Comparison of ENCODE assay signal across 12 cellular contexts in genomic region chr5:110105692-110106091, GRCh38.
DNase-seq lines count a peak whose midpoint lies in the region; ATAC-seq and TF ChIP-seq lines count a peak whose summit lies in the region.
"Had no signal": no experiment of that assay in that cellular context is flagged by ENCODE, and none has a peak within 500 bp of the region (broad histone marks: within the 10 kb centered on the region; RNA-seq: fewer than 3 reads in every experiment).

No MANE protein-coding gene starts in this region.

- H3K27me3 ChIP-seq in stomach, result peaks cover 0 to 11% (median 0%) of the 10 kb centered on the region in 3 donors

- no peak overlapping the region for H3K27ac Mint-ChIP-seq in T-helper 1 cell treated with Interleukin-12 subunit alpha and Interleukin-12 subunit beta and Interleukin-4 antibody, amounts not matched to agents 30 μg/mL and 1 μg/mL, for 36 hours
- no peak overlapping the region for H3K27ac Mint-ChIP-seq in activated T-helper 1 cell treated with anti-CD3 and anti-CD28 coated beads, Interleukin-12 subunit alpha, Interleukin-12 subunit beta, Interleukin-2, Interleukin-4 antibody, amounts not matched to agents 30 ng/mL and 10 ng/mL and 1 ng/mL, durations not matched to agents 14 hours and 24 hours and 36 hours
- H3K27ac Mint-ChIP-seq: activated T-cell treated with anti-CD3 and anti-CD28 coated beads, Interleukin-2, amount 50 U/mL, for 24 hours had no signal

- intact Hi-C loops in left ventricle myocardium superior (cut with micrococcal nuclease) (no loop called here), stomach (cut with DNase I; ENCODE audit: low total_unique reads) (no loop called here)
- intact Hi-C loops in activated T-helper 1 cell treated with anti-CD3 and anti-CD28 coated beads, Interleukin-12 subunit alpha, Interleukin-12 subunit beta, Interleukin-2, Interleukin-4 antibody, amounts not matched to agents 30 ng/mL and 10 ng/mL and 1 ng/mL, durations not matched to agents 14 hours and 24 hours and 36 hours (cut with micrococcal nuclease), result loop anchor here (2.0 kb wide), 1 partner anchor 13 kb away; no protein-coding TSS in a partner anchor

- no peak for TF ChIP-seq POLR2A in stomach (IDR thresholded peaks at IDR 0.05)

- peaks cover 0 to 23% (median 14%) of the 10 kb centered on the region in 4 donors for H3K4me1 ChIP-seq in stomach

- H3K36me3 Mint-ChIP-seq in T-helper 1 cell treated with Interleukin-12 subunit alpha and Interleukin-12 subunit beta and Interleukin-4 antibody, amounts not matched to agents 30 μg/mL and 1 μg/mL, for 36 hours (ENCODE audit: low read depth), result no peaks in the 10 kb centered on the region
- peaks cover 1% of the 10 kb centered on the region for H3K36me3 Mint-ChIP-seq in activated T-helper 1 cell treated with anti-CD3 and anti-CD28 coated beads, Interleukin-12 subunit alpha, Interleukin-12 subunit beta, Interleukin-2, Interleukin-4 antibody, amounts not matched to agents 30 ng/mL and 10 ng/mL and 1 ng/mL, durations not matched to agents 14 hours and 24 hours and 36 hours (ENCODE audit: low read depth)

- H3K9me3 Mint-ChIP-seq in T-helper 1 cell treated with Interleukin-12 subunit alpha and Interleukin-12 subunit beta and Interleukin-4 antibody, amounts not matched to agents 30 μg/mL and 1 μg/mL, for 36 hours, result no peaks in the 10 kb centered on the region
- H3K9me3 Mint-ChIP-seq in activated T-helper 1 cell treated with anti-CD3 and anti-CD28 coated beads, Interleukin-12 subunit alpha, Interleukin-12 subunit beta, Interleukin-2, Interleukin-4 antibody, amounts not matched to agents 30 ng/mL and 10 ng/mL and 1 ng/mL, durations not matched to agents 14 hours and 24 hours and 36 hours, result no peaks in the 10 kb centered on the region
- H3K9me3 Mint-ChIP-seq: activated T-cell treated with anti-CD3 and anti-CD28 coated beads, Interleukin-2, amount 50 U/mL, for 24 hours had no signal

- H3K27ac ChIP-seq in VCaP (peak overlapping the region; percentile 49), stomach (no peak overlapping the region)
- H3K27ac ChIP-seq: PC-9 had no signal

- no peaks in the 10 kb centered on the region for H3K36me3 ChIP-seq in stomach

- TF ChIP-seq CTCF in VCaP (conservative IDR thresholded peaks at IDR 0.05), result no peak
- no peak for TF ChIP-seq CTCF in stomach (IDR thresholded peaks at IDR 0.05)

- peaks cover 36% of the 10 kb centered on the region for H3K4me1 Mint-ChIP-seq in T-helper 1 cell treated with Interleukin-12 subunit alpha and Interleukin-12 subunit beta and Interleukin-4 antibody, amounts not matched to agents 30 μg/mL and 1 μg/mL, for 36 hours (ENCODE audit: low read depth)
- H3K4me1 Mint-ChIP-seq in activated T-helper 1 cell treated with anti-CD3 and anti-CD28 coated beads, Interleukin-12 subunit alpha, Interleukin-12 subunit beta, Interleukin-2, Interleukin-4 antibody, amounts not matched to agents 30 ng/mL and 10 ng/mL and 1 ng/mL, durations not matched to agents 14 hours and 24 hours and 36 hours (ENCODE audit: low read depth), result peaks cover 49% of the 10 kb centered on the region

- 9 to 29% (median 18%) methylated on average over 2 of the region's 2 CpGs for WGBS in stomach, 5 donors

- ATAC-seq in left ventricle myocardium superior, result peak; percentile 93

- TF ChIP-seq EP300 in stomach (IDR thresholded peaks at IDR 0.05), result no peak

- H3K4me3 Mint-ChIP-seq in T-helper 1 cell treated with Interleukin-12 subunit alpha and Interleukin-12 subunit beta and Interleukin-4 antibody, amounts not matched to agents 30 μg/mL and 1 μg/mL, for 36 hours, result peak overlapping the region; percentile 19
- H3K4me3 Mint-ChIP-seq in activated T-helper 1 cell treated with anti-CD3 and anti-CD28 coated beads, Interleukin-12 subunit alpha, Interleukin-12 subunit beta, Interleukin-2, Interleukin-4 antibody, amounts not matched to agents 30 ng/mL and 10 ng/mL and 1 ng/mL, durations not matched to agents 14 hours and 24 hours and 36 hours, result no peak overlapping the region
- H3K4me3 Mint-ChIP-seq: activated T-cell treated with anti-CD3 and anti-CD28 coated beads, Interleukin-2, amount 50 U/mL, for 24 hours had no signal

- H3K4me3 ChIP-seq in stomach, result no peak overlapping the region
- H3K4me3 ChIP-seq: PC-9 had no signal

- DNase-seq in T-helper 1 cell (no peak), left ventricle myocardium superior (no peak), stomach (peak; percentile 28), HK-2 (ENCODE audit: unreplicated experiment) (no peak)
- no peak for DNase-seq in activated T-helper 1 cell treated with anti-CD3 and anti-CD28 coated beads, Interleukin-12 subunit alpha, Interleukin-12 subunit beta, Interleukin-2, Interleukin-4 antibody, amounts not matched to agents 30 ng/mL and 10 ng/mL and 1 ng/mL, durations not matched to agents 14 hours and 24 hours and 36 hours (ENCODE audit: low spot score)
- DNase-seq in stimulated activated CD4-positive, alpha-beta T cell treated with anti-CD3 and anti-CD28 coated beads, Interleukin-4, amount 100 ng/mL, for 4 hours, result no peak
- DNase-seq: activated T-cell treated with anti-CD3 and anti-CD28 coated beads, Interleukin-2, amount 50 U/mL, for 24 hours; GDM1; NCI-H146; PC-9 had no signal

- no peaks in the 10 kb centered on the region for H3K27me3 Mint-ChIP-seq in T-helper 1 cell treated with Interleukin-12 subunit alpha and Interleukin-12 subunit beta and Interleukin-4 antibody, amounts not matched to agents 30 μg/mL and 1 μg/mL, for 36 hours (ENCODE audit: low read depth)
- no peaks in the 10 kb centered on the region for H3K27me3 Mint-ChIP-seq in activated T-helper 1 cell treated with anti-CD3 and anti-CD28 coated beads, Interleukin-12 subunit alpha, Interleukin-12 subunit beta, Interleukin-2, Interleukin-4 antibody, amounts not matched to agents 30 ng/mL and 10 ng/mL and 1 ng/mL, durations not matched to agents 14 hours and 24 hours and 36 hours (ENCODE audit: insufficient read depth)

- no peaks in the 10 kb centered on the region for H3K9me3 ChIP-seq in stomach
